ENCODE assay signal across 18 cellular contexts in genomic region chr5:1062761-1063568, GRCh38. TPM values are rescaled to one million over a fixed set of nuclear protein-coding genes. Genes with fewer than 3 reads are reported as not detected.
A peak's percentile ranks its signal among the peaks of the same experiment; 100 is the strongest.
DNase-seq lines count a peak whose midpoint lies in the region; ATAC-seq, FAIRE-seq and TF ChIP-seq lines count a peak whose summit lies in the region.
"Had no signal": no experiment of that assay in that cellular context is flagged by ENCODE, and none has a peak within 500 bp of the region (broad histone marks: within the 10 kb centered on the region; RNA-seq: fewer than 3 reads in every experiment).

No MANE protein-coding gene starts in this region.

- TF ChIP-seq RAD21 in K562 (CRISPR knock-in tag; conservative IDR thresholded peaks at IDR 0.05 in 1 of 2, IDR thresholded peaks at IDR 0.05 in 1 of 2), result no peak

- peaks cover 0 to 48% of the 10 kb centered on the region in 2 experiments; a peak in 3 of 5 replicates for H3K27me3 ChIP-seq in K562 (ENCODE audit: control insufficient read depth in 2 of 2, insufficient read depth in 2 of 2, low read length in 2 of 2)
- no peaks in the 10 kb centered on the region for H3K27me3 ChIP-seq in right lobe of liver

- DNase-seq in Right ventricle myocardium superior (peak; percentile 32), left ventricle myocardium superior (no peak), D721Med (ENCODE audit: insufficient read length, low spot score) (peak; percentile 7), K562 (ENCODE audit: extremely low read depth in 1 of 4, low spot score in 3 of 4) (no peak), right lobe of liver (peak in 2 of 3 donors; percentile 15 to 57), left colon (no peak)
- DNase-seq in stimulated activated CD4-positive, alpha-beta T cell treated with anti-CD3 and anti-CD28 coated beads, Interleukin-4, amount 100 ng/mL, for 4 hours, result no peak
- DNase-seq: C1 segment of cervical spinal cord; Calu3; CD4-positive, alpha-beta T cell; DMS79; GM23248; H9 had no signal

- no TSS peak for BruUV-seq in K562 (replicated peaks; lab: Mats Ljungman, UMichigan)

- no peaks in the 10 kb centered on the region for H3K36me3 ChIP-seq in K562 (ENCODE audit: control insufficient read depth, insufficient read depth, low read length)
- H3K36me3 ChIP-seq in right lobe of liver, result peaks cover 0 to 57% (median 16%) of the 10 kb centered on the region in 4 donors

- peaks cover 27% of the 10 kb centered on the region for H4K20me1 ChIP-seq in K562 (replicated peaks; ENCODE audit: control insufficient read depth, insufficient read depth, low read length)

- no peak overlapping the region for H3K4me2 ChIP-seq in K562 (ENCODE audit: insufficient read depth, low read length)

- H3K9me3 ChIP-seq in K562 (replicated peaks; ENCODE audit: control insufficient read depth, insufficient read depth, low read depth, low read length) (no peaks in the 10 kb centered on the region), right lobe of liver (no peaks in the 10 kb centered on the region)

- no peak for TF ChIP-seq EP300 in K562 (IDR thresholded peaks at IDR 0.05; ENCODE audit: low read length)

- H3K27ac ChIP-seq in K562 (ENCODE audit: extremely low read depth, low read depth, low read length), result no peak overlapping the region
- H3K27ac ChIP-seq in right lobe of liver, result no peak overlapping the region
- H3K27ac ChIP-seq: GM23248 had no signal

- intact Hi-C loops in Right ventricle myocardium superior (cut with DNase I) (no loop called here), left ventricle myocardium superior (cut with micrococcal nuclease) (no loop called here), K562 (cut with micrococcal nuclease) (no loop called here), right lobe of liver (cut with DNase I) (no loop called here), left colon (cut with DNase I, micrococcal nuclease) (no loop called here)

- TF ChIP-seq CTCF in D721Med (IDR thresholded peaks at IDR 0.05; ENCODE audit: insufficient read depth, missing control alignments) (no peak), K562 (IDR thresholded peaks at IDR 0.05 in 2 of 3, conservative IDR thresholded peaks at IDR 0.05 in 1 of 3; ENCODE audit: insufficient read depth in 2 of 3, low read depth in 1 of 3, low read length in 3 of 3) (no peak), right lobe of liver (IDR thresholded peaks at IDR 0.05) (no peak)

- CTCF ChIA-PET in K562 (lab: Yijun Ruan, JAX; ENCODE audit: low intra/inter-chr PET ratio), result no interaction called here

- no peak overlapping the region for H2AFZ ChIP-seq in K562 (ENCODE audit: low read depth, low read length)
- H2AFZ ChIP-seq: GM23248 had no signal

- H3K79me2 ChIP-seq in K562 (ENCODE audit: control insufficient read depth, insufficient read depth, low read length), result no peaks in the 10 kb centered on the region

- FAIRE-seq in D721Med (lab: Jason Lieb, UNC) (no peak), K562 (lab: Jason Lieb, UNC) (no peak)
- FAIRE-seq: A204.1, GM12878, GM18507, HTR-8/SVneo had no signal

- ATAC-seq in Right ventricle myocardium superior (ENCODE audit: poor library complexity) (no peak), left ventricle myocardium superior (no peak), K562 (no peak), right lobe of liver (no peak), HG03039 (IDR thresholded peaks at IDR 0.05; ENCODE audit: unreplicated experiment) (no peak), left colon (no peak)
- ATAC-seq: GM12878 had no signal

- in situ Hi-C loops in K562 (cut with MboI), result no loop called here

- POLR2A ChIA-PET in K562 (lab: Yijun Ruan, JAX), result no interaction called here

- H3K4me1 ChIP-seq in K562 (replicated peaks in 1 of 2; ENCODE audit: control insufficient read depth in 2 of 2, insufficient read depth in 2 of 2, low read length in 2 of 2) (peaks cover 13 to 64% of the 10 kb centered on the region in 2 experiments; a peak in 4 of 5 replicates), right lobe of liver (peaks cover 0 to 7% (median 0%) of the 10 kb centered on the region in 4 donors)

- TF ChIP-seq POLR2A in K562 (conservative IDR thresholded peaks at IDR 0.05) (no peak), right lobe of liver (IDR thresholded peaks at IDR 0.05) (no peak)

- WGBS in K562 (ENCODE audit: insufficient coverage, low coverage, missing lambda C conversion rate), result 25% methylated on average over 32 of the region's 36 CpGs
- WGBS in right lobe of liver (ENCODE audit: insufficient coverage, low coverage, low lambda C conversion rate, missing lambda C conversion rate), result 89% methylated on average over 4 of the region's 36 CpGs

- H3K9ac ChIP-seq in K562 (ENCODE audit: insufficient read depth in 1 of 2, low read depth in 2 of 2, low read length in 2 of 2), result no peak overlapping the region
- H3K9ac ChIP-seq: GM23248 had no signal

- H3K4me3 ChIP-seq in K562, result no peak overlapping the region
- no peak overlapping the region for H3K4me3 ChIP-seq in right lobe of liver
- H3K4me3 ChIP-seq: GM12878, GM23248 had no signal

- no peaks in the 10 kb centered on the region for H3K9me1 ChIP-seq in K562 (ENCODE audit: control insufficient read depth, insufficient read depth, low read length)

TF ChIP-seq in K562, 482 proteins besides CTCF, POLR2A, EP300 and RAD21:
- TF ChIP-seq ZNF175 (CRISPR knock-in tag; IDR thresholded peaks at IDR 0.05; ENCODE audit: low read depth), result no peak
- TF ChIP-seq, protein P1, sequence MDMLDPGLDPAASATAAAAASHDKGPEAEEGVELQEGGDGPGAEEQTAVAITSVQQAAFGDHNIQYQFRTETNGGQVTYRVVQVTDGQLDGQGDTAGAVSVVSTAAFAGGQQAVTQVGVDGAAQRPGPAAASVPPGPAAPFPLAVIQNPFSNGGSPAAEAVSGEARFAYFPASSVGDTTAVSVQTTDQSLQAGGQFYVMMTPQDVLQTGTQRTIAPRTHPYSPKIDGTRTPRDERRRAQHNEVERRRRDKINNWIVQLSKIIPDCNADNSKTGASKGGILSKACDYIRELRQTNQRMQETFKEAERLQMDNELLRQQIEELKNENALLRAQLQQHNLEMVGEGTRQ (CRISPR knock-in tag; IDR thresholded peaks at IDR 0.05), result peak; percentile 30
- TF ChIP-seq HNRNPK (IDR thresholded peaks at IDR 0.05; ENCODE audit: low read depth, low read length, poor library complexity, severe bottlenecking), result no peak
- TF ChIP-seq ZNF354B (CRISPR knock-in tag; IDR thresholded peaks at IDR 0.05), result no peak
- TF ChIP-seq ELF2 (CRISPR knock-in tag; IDR thresholded peaks at IDR 0.05), result no peak
- TF ChIP-seq MAFK (IDR thresholded peaks at IDR 0.05; ENCODE audit: low read length), result no peak

RNA-seq across cellular contexts. Expression of gene SLC12A7, which starts 48.9 kb away (rescaled TPM):
- total RNA-seq in Right ventricle myocardium superior (172 TPM), left ventricle myocardium superior (230 TPM), K562 (2014; rRNA removed) (1.1 and 1.3 TPM in 2 replicates), K562 (2014; rRNA removed; fragmentation: Illumina TruSeq; extraction: Trizol) (0.11 and 0.22 TPM in 2 replicates), K562 (2015; rRNA removed; fragmentation: Illumina TruSeq; extraction: Trizol) (0.51 and 0.53 TPM in 2 replicates), K562 (2021) (1.8 and 1.9 TPM in 2 replicates), right lobe of liver (10 to 100 TPM; 38.9 to 65.2 (median 53.3) TPM), left colon (10 to 100 TPM; 70.4 to 88.3 TPM)
- total RNA-seq in K562 (2011; cell fraction: chromatin; rRNA removed; ENCODE audit: low replicate concordance), result 13.6 and 46.2 TPM in 2 replicates
- total RNA-seq in K562 (2011; cell fraction: nucleolus; rRNA removed), result 15.9 and 26.2 TPM in 2 replicates
- total RNA-seq in K562 (2011; cell fraction: nucleoplasm; rRNA removed), result 8.9 and 10.9 TPM in 2 replicates
- polyA plus RNA-seq in K562 (2011; rRNA removed) (3.1 and 15.7 TPM in 2 replicates), K562 (2014; fragmentation: Illumina TruSeq; extraction: Trizol) (0.56 and 0.83 TPM in 2 replicates), K562 (2014; fragmentation: Nextera tagmentation; extraction: Ambion mirVana) (under 1 TPM; 0.01 to 0.04 TPM), K562 (2014; rRNA removed) (0.73 and 1.0 TPM in 2 replicates)
- 5.3 and 11.3 TPM in 2 replicates for polyA plus RNA-seq in K562 (2011; cell fraction: cytosol; rRNA removed)
- polyA plus RNA-seq in K562 (2011; cell fraction: nucleus; rRNA removed), result 55.8 and 115 TPM in 2 replicates
- polyA plus RNA-seq in K562 (2012), result 1.2 and 3.8 TPM in 2 replicates
- 2.5 and 9.1 TPM in 2 replicates for polyA minus RNA-seq in K562 (2011; rRNA and poly(A)+ RNA removed)
- 5.9 and 21.7 TPM in 2 replicates for polyA minus RNA-seq in K562 (2011; cell fraction: cytosol; rRNA and poly(A)+ RNA removed)
- 13.1 and 36.8 TPM in 2 replicates for polyA minus RNA-seq in K562 (2011; cell fraction: nucleus; rRNA and poly(A)+ RNA removed)

RNA-seq across cellular contexts. Expression of gene NKD2, which starts 54.4 kb away (rescaled TPM):
- total RNA-seq in Right ventricle myocardium superior (2.8 TPM), left ventricle myocardium superior (3.4 TPM), K562 (2014; rRNA removed) (0.12 and 0.64 TPM in 2 replicates), K562 (2014; rRNA removed; fragmentation: Illumina TruSeq; extraction: Trizol) (not detected in 2 replicates), K562 (2015; rRNA removed; fragmentation: Illumina TruSeq; extraction: Trizol) (not detected in 2 replicates), K562 (2021) (0.35 and 0.38 TPM in 2 replicates), right lobe of liver (1 to 10 TPM in 4 of 6 experiments, under 1 TPM in 2; 0.93 to 2.9 (median 2.2) TPM), left colon (1 to 10 TPM; 1.6 TPM)
- total RNA-seq in K562 (2011; cell fraction: chromatin; rRNA removed; ENCODE audit: low replicate concordance), result 0.55 and 2.0 TPM in 2 replicates
- 0.67 and 1.7 TPM in 2 replicates for total RNA-seq in K562 (2011; cell fraction: nucleolus; rRNA removed)
- 0.37 TPM in 1 of 2 replicates, not detected in the other for total RNA-seq in K562 (2011; cell fraction: nucleoplasm; rRNA removed)
- polyA plus RNA-seq in K562 (2011; rRNA removed) (0.20 and 0.65 TPM in 2 replicates), K562 (2014; fragmentation: Illumina TruSeq; extraction: Trizol) (not detected in 2 replicates), K562 (2014; fragmentation: Nextera tagmentation; extraction: Ambion mirVana) (not detected), K562 (2014; rRNA removed) (0.09 TPM in 1 of 2 replicates, not detected in the other)
- polyA plus RNA-seq in K562 (2011; cell fraction: cytosol; rRNA removed), result 0.29 TPM in 1 of 2 replicates, not detected in the other
- 3.0 and 5.0 TPM in 2 replicates for polyA plus RNA-seq in K562 (2011; cell fraction: nucleus; rRNA removed)
- polyA plus RNA-seq in K562 (2012), result 0.16 and 0.98 TPM in 2 replicates
- not detected in 2 replicates for polyA minus RNA-seq in K562 (2011; rRNA and poly(A)+ RNA removed)
- 1.3 TPM in 1 of 2 replicates, not detected in the other for polyA minus RNA-seq in K562 (2011; cell fraction: cytosol; rRNA and poly(A)+ RNA removed)
- 1.00 and 1.3 TPM in 2 replicates for polyA minus RNA-seq in K562 (2011; cell fraction: nucleus; rRNA and poly(A)+ RNA removed)
- total RNA-seq: GM23248 had no signal
- polyA plus RNA-seq: GM23248 had no signal

Comparison
In these comparisons a context has a peak if more than half of its experiments do, and no peak if none do; other contexts are left out.
1. DNase-seq: peak in Right ventricle myocardium superior (single experiment), D721Med (single experiment) and right lobe of liver (2 of 3); none in left ventricle myocardium superior (single experiment), K562 (0 of 4), left colon (0 of 2) and stimulated activated CD4-positive, alpha-beta T cell treated with anti-CD3 and anti-CD28 coated beads, Interleukin-4, amount 100 ng/mL, for 4 hours (0 of 2).